ENCODE assay signal across 22 cellular contexts in the genomic region with DNA sequence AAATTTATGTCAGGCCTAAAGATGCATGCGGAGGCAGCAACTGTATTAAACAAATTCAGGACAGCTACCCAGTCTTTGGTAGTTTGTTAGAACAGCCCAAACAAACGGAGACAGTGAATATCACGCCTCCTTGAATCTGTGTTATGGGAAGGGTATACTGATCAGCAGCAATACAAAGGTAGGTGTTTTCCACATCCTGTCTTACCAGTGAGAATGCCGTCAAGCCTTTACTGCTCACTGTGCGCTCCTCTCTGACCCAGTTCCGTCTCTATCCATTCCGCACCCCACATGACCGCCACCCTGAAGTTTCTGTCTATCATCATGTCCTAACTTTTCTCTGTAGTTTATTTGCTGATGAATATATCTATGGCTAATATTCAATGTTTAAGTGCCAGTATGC.
"Had no signal": no experiment of that assay in that cellular context is flagged by ENCODE, and none has a peak within 500 bp of the region (broad histone marks: within the 10 kb centered on the region; RNA-seq: fewer than 3 reads in every experiment).

No MANE protein-coding gene starts in this region.

- FAIRE-seq: HepG2, RCC 7860 had no signal

- H3K4me2 ChIP-seq: KMS-11, SK-N-SH had no signal

- ATAC-seq: HepG2 had no signal

- DNase-seq: IMR-90, Kasumi-1, MM.1S, NCI-H1092 treated with DMSO at 0.1 percent for 48 hours, NCI-H1417 treated with DMSO at 0.1 percent for 48 hours, NCI-H146, NCI-H1694 treated with DMSO at 0.1 percent for 48 hours, NCI-H1930, NCI-H2081, NCI-H2107, NCI-H2227 treated with DMSO at 0.1 percent for 48 hours, NCI-H510A, NCI-H524 treated with DMSO at 0.1 percent for 48 hours, NCI-H69, NCI-H774, Right ventricle myocardium superior, RPMI8226, SK-N-SH, SW 1271 had no signal

- H3K9me3 ChIP-seq: SK-N-SH had no signal

- H3K27ac ChIP-seq: KMS-11 had no signal

- H3K9ac ChIP-seq: KMS-11, SK-N-SH had no signal
